In the genomic region with DNA sequence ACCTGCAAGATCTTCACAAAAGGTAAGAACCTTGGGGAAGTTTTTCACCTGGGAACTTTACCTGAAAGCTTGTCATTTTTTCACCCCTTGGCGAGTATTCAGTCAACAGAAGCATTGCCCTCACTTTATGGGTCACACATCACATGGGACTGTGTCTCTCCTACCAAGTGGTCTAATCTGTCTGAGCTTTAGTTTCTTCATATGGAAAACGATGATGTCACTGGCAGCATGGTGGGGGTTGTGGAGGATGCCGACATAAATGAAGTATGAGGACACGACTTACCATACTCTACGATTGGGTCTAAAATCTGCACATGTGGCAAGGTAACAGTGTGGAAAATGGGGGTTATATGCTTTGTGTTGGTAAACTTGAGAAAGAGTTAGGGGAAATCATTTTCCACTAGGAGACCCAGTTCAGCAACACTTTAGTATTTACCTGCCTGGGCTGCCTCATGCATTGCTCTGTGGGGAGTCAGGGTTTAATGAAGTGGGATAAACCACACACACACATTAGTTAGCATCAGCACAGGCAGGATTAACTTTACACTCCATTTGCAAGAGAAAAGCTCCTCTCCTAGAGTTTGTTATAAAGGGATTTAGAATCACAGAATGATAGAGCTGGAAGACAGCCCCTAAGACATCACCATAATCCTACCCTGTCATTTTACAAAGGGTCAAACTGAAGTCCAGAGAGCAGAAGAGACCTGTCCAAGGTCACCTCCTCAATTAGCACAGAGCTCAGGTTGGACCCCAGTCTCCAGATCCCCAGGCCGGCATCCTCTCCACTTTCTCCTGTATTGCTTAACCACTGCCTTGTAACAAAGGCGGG, we compare ENCODE assay signal across 15 cellular contexts. TPM values are rescaled to one million over a fixed set of nuclear protein-coding genes. Genes with fewer than 3 reads are reported as not detected.
DNase-seq lines count a peak whose midpoint lies in the region; ATAC-seq, FAIRE-seq and TF ChIP-seq lines count a peak whose summit lies in the region.
"Had no signal": no experiment of that assay in that cellular context is flagged by ENCODE, and none has a peak within 500 bp of the region (broad histone marks: within the 10 kb centered on the region; RNA-seq: fewer than 3 reads in every experiment).

No MANE protein-coding gene starts in this region.

- no peaks in the 10 kb centered on the region for H3K79me2 ChIP-seq in endothelial cell of umbilical vein (ENCODE audit: control insufficient read depth, insufficient read depth, low read length)

- DNase-seq in NCI-H2107 treated with DMSO at 0.1 percent for 48 hours (lab: John Stamatoyannopoulos, UW; ENCODE audit: unreplicated experiment) = peak; percentile 36
- no peak for DNase-seq in NCI-H2107 (lab: John Stamatoyannopoulos, UW)
- DNase-seq in NT2/D1 (ENCODE audit: low read depth, low spot score) = peak; percentile 75
- DNase-seq in endothelial cell of umbilical vein (ENCODE audit: low read depth, low spot score) = no peak
- DNase-seq in kidney = no peak
- DNase-seq in LoVo (ENCODE audit: low spot score) = no peak
- DNase-seq in activated naive CD4-positive, alpha-beta T cell treated with anti-CD3 and anti-CD28 coated beads, Interleukin-2, amount 50 U/mL, for 16 hours = no peak
- DNase-seq: NCI-H2029, SK-N-SH, T-helper 1 cell had no signal

- no peak for ATAC-seq in HG02973 (IDR thresholded peaks at IDR 0.05; ENCODE audit: unreplicated experiment)
- ATAC-seq: Right ventricle myocardium inferior had no signal

- H3K4me3 ChIP-seq in NT2/D1 (ENCODE audit: insufficient read length, low read depth) (no peak overlapping the region), endothelial cell of umbilical vein (replicated peaks in 1 of 3; ENCODE audit: insufficient read depth in 1 of 3, low read depth in 1 of 3, low read length in 3 of 3) (no peak overlapping the region), kidney (ENCODE audit: low read length in 2 of 2) (no peak overlapping the region)
- H3K4me3 ChIP-seq: BLaER1 had no signal

- H3K27ac ChIP-seq in endothelial cell of umbilical vein (ENCODE audit: insufficient read depth, low read depth, low read length) (no peak overlapping the region), kidney (ENCODE audit: low read depth in 2 of 2, low read length in 2 of 2) (no peak overlapping the region)
- H3K27ac ChIP-seq: 22Rv1, BLaER1, HL-60 had no signal

- H3K9ac ChIP-seq in NT2/D1 (ENCODE audit: insufficient read length, low read depth) (no peak overlapping the region), endothelial cell of umbilical vein (replicated peaks; ENCODE audit: extremely low read depth, insufficient read depth, low read length) (no peak overlapping the region), kidney (ENCODE audit: low read length in 2 of 2) (no peak overlapping the region)
- H3K9ac ChIP-seq: BLaER1, SK-N-SH had no signal

- no peaks in the 10 kb centered on the region for H4K20me1 ChIP-seq in endothelial cell of umbilical vein (replicated peaks; ENCODE audit: control insufficient read depth, extremely low read depth, insufficient read depth, low read length)
- H4K20me1 ChIP-seq: BLaER1 had no signal

- no peak overlapping the region for H2AFZ ChIP-seq in endothelial cell of umbilical vein (ENCODE audit: low read depth, low read length)

- POLR2A ChIA-PET in endothelial cell of umbilical vein (lab: Charles Lee) = no interaction called here

- H3K4me1 ChIP-seq in NT2/D1 (ENCODE audit: insufficient read depth, insufficient read length) (peaks cover 8% of the 10 kb centered on the region), endothelial cell of umbilical vein (ENCODE audit: control insufficient read depth, extremely low read depth, insufficient read depth, low read length) (no peaks in the 10 kb centered on the region), kidney (ENCODE audit: control insufficient read depth in 1 of 2, insufficient read depth in 1 of 2, low read depth in 1 of 2, low read length in 2 of 2) (no peaks in the 10 kb centered on the region)
- H3K4me1 ChIP-seq: BLaER1 had no signal

- TF ChIP-seq POLR2A in endothelial cell of umbilical vein (IDR thresholded peaks at IDR 0.05; ENCODE audit: low read depth, low read length) = no peak

- intact Hi-C loops in endothelial cell of umbilical vein (cut with micrococcal nuclease) = no loop called here
- intact Hi-C loops in kidney (cut with DNase I) = no loop called here

- H3K4me2 ChIP-seq in endothelial cell of umbilical vein (ENCODE audit: insufficient read depth, low read length) = no peak overlapping the region
- H3K4me2 ChIP-seq: BLaER1, SK-N-SH had no signal

- FAIRE-seq in endothelial cell of umbilical vein (lab: Jason Lieb, UNC) = no peak
- FAIRE-seq in kidney (lab: Jason Lieb, UNC) = no peak

- H3K27me3 ChIP-seq in NT2/D1 (ENCODE audit: insufficient read depth, insufficient read length) (no peaks in the 10 kb centered on the region), endothelial cell of umbilical vein (ENCODE audit: control insufficient read depth in 2 of 2, insufficient read depth in 2 of 2, low read length in 2 of 2) (peaks cover 24 to 46% of the 10 kb centered on the region in 2 experiments)

- CTCF ChIA-PET in endothelial cell of umbilical vein (lab: Charles Lee) = no interaction called here

- H3K9me3 ChIP-seq in NT2/D1 (ENCODE audit: insufficient read depth, low read length) (no peaks in the 10 kb centered on the region), endothelial cell of umbilical vein (replicated peaks; ENCODE audit: control insufficient read depth, insufficient read depth, low read length) (no peaks in the 10 kb centered on the region), kidney (ENCODE audit: control insufficient read depth in 1 of 2, low read length in 2 of 2) (no peaks in the 10 kb centered on the region)
- H3K9me3 ChIP-seq: BLaER1, SK-N-SH had no signal

- TF ChIP-seq CTCF in endothelial cell of umbilical vein (IDR thresholded peaks at IDR 0.05; ENCODE audit: extremely low read depth in 1 of 2, insufficient read depth in 1 of 2, low read depth in 1 of 2, low read length in 2 of 2) (no peak), kidney (IDR thresholded peaks at IDR 0.05; ENCODE audit: borderline replicate concordance, extremely low read depth, insufficient read depth) (no peak)

- dilution Hi-C loops in endothelial cell of umbilical vein (cut with MboI; ENCODE audit: extremely low pct_ligation_motif_present, low sequenced_read_pairs) = no loop called here

- H3K9me1 ChIP-seq in endothelial cell of umbilical vein (replicated peaks; ENCODE audit: control insufficient read depth, extremely low read depth, insufficient read depth, low read length) = no peaks in the 10 kb centered on the region

- BruUV-seq in endothelial cell of umbilical vein (replicated peaks; lab: Mats Ljungman, UMichigan) = no TSS peak

- H3K36me3 ChIP-seq in NT2/D1 (ENCODE audit: insufficient read depth, insufficient read length, low read length) (no peaks in the 10 kb centered on the region), endothelial cell of umbilical vein (ENCODE audit: control insufficient read depth in 2 of 2, extremely low read depth in 1 of 2, insufficient read depth in 2 of 2, low read length in 2 of 2) (no peaks in the 10 kb centered on the region), kidney (ENCODE audit: control insufficient read depth in 1 of 2, insufficient read depth in 2 of 2, low read length in 2 of 2) (no peaks in the 10 kb centered on the region)
- H3K36me3 ChIP-seq: BLaER1 had no signal

TF ChIP-seq in endothelial cell of umbilical vein, 7 proteins besides CTCF, POLR2A, EP300 and RAD21:
- TF ChIP-seq POLR2AphosphoS5 (IDR thresholded peaks at IDR 0.05; ENCODE audit: insufficient read depth, low read depth, low read length) = no peak
- TF ChIP-seq EZH2 (IDR thresholded peaks at IDR 0.05; ENCODE audit: borderline replicate concordance, low read depth, low read length, severe bottlenecking) = peak; percentile 14
TF ChIP-seq in endothelial cell of umbilical vein: peak in this region for 1.

RNA-seq across cellular contexts. Expression of a gene that starts 19.8 kb away (rescaled TPM):
- total RNA-seq in endothelial cell of umbilical vein (not detected in 2 replicates), kidney (2.7 TPM)
- polyA plus RNA-seq in endothelial cell of umbilical vein (not detected in 2 replicates), kidney (ENCODE audit: insufficient read depth, low read depth, low replicate concordance) (not detected)
- not detected in 2 replicates for polyA plus RNA-seq in endothelial cell of umbilical vein (2011; cell fraction: cytosol; rRNA removed)
- polyA plus RNA-seq in endothelial cell of umbilical vein (2011; cell fraction: nucleus; rRNA removed) = not detected in 2 replicates
- polyA plus RNA-seq in endothelial cell of umbilical vein (2012) = not detected in 2 replicates
- polyA minus RNA-seq in endothelial cell of umbilical vein = not detected in 2 replicates
- polyA minus RNA-seq in endothelial cell of umbilical vein (2011; cell fraction: cytosol; rRNA and poly(A)+ RNA removed) = not detected
- not detected in 2 replicates for polyA minus RNA-seq in endothelial cell of umbilical vein (2011; cell fraction: nucleus; rRNA and poly(A)+ RNA removed)
- total RNA-seq: Right ventricle myocardium inferior had no signal

Comparison
In these comparisons a context has a peak if more than half of its experiments do, and no peak if none do; other contexts are left out.
1. DNase-seq: peak in NCI-H2107 treated with DMSO at 0.1 percent for 48 hours (single experiment) and NT2/D1 (single experiment); none in NCI-H2107 (single experiment), endothelial cell of umbilical vein (single experiment), kidney (single experiment), LoVo (single experiment) and activated naive CD4-positive, alpha-beta T cell treated with anti-CD3 and anti-CD28 coated beads, Interleukin-2, amount 50 U/mL, for 16 hours (single experiment).